21 cellular contexts compared by ENCODE assay signal in genomic region chr9:84772511-84772910, GRCh38.
"Had no signal": no experiment of that assay in that cellular context is flagged by ENCODE, and none has a peak within 500 bp of the region (broad histone marks: within the 10 kb centered on the region; RNA-seq: fewer than 3 reads in every experiment).

No MANE protein-coding gene starts in this region.

- H3K27me3 ChIP-seq: colonic mucosa, right lobe of liver, tibial artery had no signal

- H3K27ac ChIP-seq: colonic mucosa, epithelial cell of prostate, left ventricle myocardium inferior, parathyroid adenoma, right lobe of liver, skin epidermis, tibial artery had no signal

- H3K36me3 ChIP-seq: colonic mucosa, left ventricle myocardium inferior, right lobe of liver, tibial artery had no signal

- DNase-seq: activated CD4-positive, alpha-beta memory T cell treated with anti-CD3 and anti-CD28 coated beads for 36 hours; activated CD4-positive, alpha-beta T cell treated with anti-CD3 and anti-CD28 coated beads for 4 hours; activated CD4-positive, CD25-positive, alpha-beta regulatory T cell; activated effector memory CD4-positive, alpha-beta T cell treated with Interleukin-2 at 50 U/mL for 16 hours; activated naive CD4-positive, alpha-beta T cell treated with anti-CD3 and anti-CD28 coated beads, Interleukin-2, amount 10 ng/mL, durations not matched to agents 7 days and 5 days; activated T-cell treated with anti-CD3 and anti-CD28 coated beads, Interleukin-2, amount 50 U/mL, for 48 hours; amygdala; colonic mucosa; left ventricle myocardium inferior; nephron progenitor cell; right lobe of liver; stimulated activated CD4-positive, alpha-beta T cell treated with anti-CD3 and anti-CD28 coated beads, Interleukin-1b, Interleukin-23, amount 100 ng/mL, for 48 hours; stimulated activated naive CD8-positive, alpha-beta T cell treated with anti-CD3 and anti-CD28 coated beads, Interleukin-15, amount 100 ng/mL, for 72 hours; T1000; tibial artery had no signal

- H3K36me3 Mint-ChIP-seq: activated CD4-positive, alpha-beta memory T cell treated with anti-CD3 and anti-CD28 coated beads for 36 hours; activated naive CD4-positive, alpha-beta T cell treated with anti-CD3 and anti-CD28 coated beads, Interleukin-2, amount 10 ng/mL, durations not matched to agents 7 days and 5 days had no signal

- H3K27me3 Mint-ChIP-seq: activated naive CD4-positive, alpha-beta T cell treated with anti-CD3 and anti-CD28 coated beads, Interleukin-2, amount 10 ng/mL, durations not matched to agents 7 days and 5 days; brain had no signal

- H3K4me3 ChIP-seq: colonic mucosa, left ventricle myocardium inferior, right lobe of liver, skin epidermis, tibial artery had no signal

- H3K9me3 Mint-ChIP-seq: activated naive CD4-positive, alpha-beta T cell treated with anti-CD3 and anti-CD28 coated beads, Interleukin-2, amount 10 ng/mL, durations not matched to agents 7 days and 5 days; brain; central memory CD8-positive, alpha-beta T cell; nephron progenitor cell; T-helper 1 cell treated with Interleukin-12 subunit alpha and Interleukin-12 subunit beta and Interleukin-4 antibody, amounts not matched to agents 30 μg/mL and 1 μg/mL, for 36 hours had no signal

- H3K4me3 Mint-ChIP-seq: activated CD4-positive, alpha-beta memory T cell treated with anti-CD3 and anti-CD28 coated beads for 36 hours; activated naive CD4-positive, alpha-beta T cell treated with anti-CD3 and anti-CD28 coated beads, Interleukin-2, amount 10 ng/mL, durations not matched to agents 7 days and 5 days; brain; central memory CD8-positive, alpha-beta T cell; nephron progenitor cell; stimulated activated naive CD8-positive, alpha-beta T cell treated with anti-CD3 and anti-CD28 coated beads, Interleukin-15, amount 100 ng/mL, for 72 hours; T-helper 1 cell treated with Interleukin-12 subunit alpha and Interleukin-12 subunit beta and Interleukin-4 antibody, amounts not matched to agents 30 μg/mL and 1 μg/mL, for 36 hours had no signal

- ATAC-seq: right lobe of liver; stimulated activated naive CD8-positive, alpha-beta T cell treated with anti-CD3 and anti-CD28 coated beads, Interleukin-15, amount 100 ng/mL, for 72 hours had no signal

- H3K4me1 ChIP-seq: colonic mucosa, left ventricle myocardium inferior, parathyroid adenoma, right lobe of liver had no signal

- H3K9me3 ChIP-seq: colonic mucosa, left ventricle myocardium inferior, right lobe of liver, tibial artery had no signal

- H3K27ac Mint-ChIP-seq: activated CD4-positive, alpha-beta memory T cell treated with anti-CD3 and anti-CD28 coated beads for 36 hours; activated naive CD4-positive, alpha-beta T cell treated with anti-CD3 and anti-CD28 coated beads, Interleukin-2, amount 10 ng/mL, durations not matched to agents 7 days and 5 days; nephron progenitor cell; stimulated activated naive CD8-positive, alpha-beta T cell treated with anti-CD3 and anti-CD28 coated beads, Interleukin-15, amount 100 ng/mL, for 72 hours; T-helper 1 cell treated with Interleukin-12 subunit alpha and Interleukin-12 subunit beta and Interleukin-4 antibody, amounts not matched to agents 30 μg/mL and 1 μg/mL, for 36 hours had no signal

- H3K4me1 Mint-ChIP-seq: activated naive CD4-positive, alpha-beta T cell treated with anti-CD3 and anti-CD28 coated beads, Interleukin-2, amount 10 ng/mL, durations not matched to agents 7 days and 5 days; central memory CD8-positive, alpha-beta T cell; stimulated activated naive CD8-positive, alpha-beta T cell treated with anti-CD3 and anti-CD28 coated beads, Interleukin-15, amount 100 ng/mL, for 72 hours had no signal
